Comparison of ENCODE assay signal across 8 cellular contexts in the genomic region with DNA sequence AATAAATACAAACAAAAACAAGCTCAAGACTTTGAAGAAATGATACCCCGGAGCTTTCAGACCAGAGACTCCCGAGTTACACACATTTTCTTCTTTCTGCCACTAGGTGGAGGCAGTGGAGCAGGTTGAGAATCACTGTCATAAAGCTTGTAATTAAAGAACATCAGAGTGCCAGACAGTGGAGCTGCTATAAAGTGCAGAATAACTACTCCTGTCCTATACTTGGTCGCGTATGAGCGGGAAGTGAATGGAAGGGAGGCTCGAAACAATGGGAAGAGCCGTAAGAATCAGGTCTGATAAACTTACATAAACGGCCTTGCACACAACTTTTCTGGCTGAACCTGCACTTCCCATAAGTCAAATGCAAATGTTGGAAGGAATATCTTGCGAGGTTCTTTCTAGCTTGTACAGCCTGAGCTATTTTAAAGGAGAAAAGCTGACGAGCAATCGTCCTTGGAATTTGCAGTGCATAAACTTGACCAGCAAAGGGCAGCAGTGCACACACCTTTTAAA.
A peak's percentile ranks its signal among the peaks of the same experiment; 100 is the strongest.
DNase-seq lines count a peak whose midpoint lies in the region; ATAC-seq and TF ChIP-seq lines count a peak whose summit lies in the region.

No MANE protein-coding gene starts in this region.

- H3K27me3 Mint-ChIP-seq in CD4-positive, CD25-positive, alpha-beta regulatory T cell = peaks cover 34% of the 10 kb centered on the region
- H3K27me3 Mint-ChIP-seq in naive B cell = no peaks in the 10 kb centered on the region

- H3K4me1 Mint-ChIP-seq in CD4-positive, CD25-positive, alpha-beta regulatory T cell = no peaks in the 10 kb centered on the region
- peaks cover 16 to 46% (median 27%) of the 10 kb centered on the region in 3 donors for H3K4me1 Mint-ChIP-seq in naive B cell

- H3K9me3 ChIP-seq in CD4-positive, CD25-positive, alpha-beta regulatory T cell (ENCODE audit: control insufficient read depth in 2 of 2, low read length in 2 of 2) = no peaks in the 10 kb centered on the region

- H3K27me3 ChIP-seq in CD4-positive, CD25-positive, alpha-beta regulatory T cell (ENCODE audit: control insufficient read depth, insufficient read depth, low read length) = peaks cover 10% of the 10 kb centered on the region

- peak in 2 of 3 donors; percentile 40 to 62 for DNase-seq in CD4-positive, CD25-positive, alpha-beta regulatory T cell
- DNase-seq in NCI-H1048 (lab: John Stamatoyannopoulos, UW) = peak; percentile 47
- peak; percentile 3 for DNase-seq in T follicular helper cell (ENCODE audit: low read depth)
- peak; percentile 29 for DNase-seq in epithelial cell of proximal tubule (ENCODE audit: low read depth)
- peak; percentile 53 for DNase-seq in naive B cell

- H3K27ac ChIP-seq in CD4-positive, CD25-positive, alpha-beta regulatory T cell (ENCODE audit: insufficient read depth, low read length, poor library complexity, severe bottlenecking) = no peak overlapping the region

- H3K27ac Mint-ChIP-seq in CD4-positive, CD25-positive, alpha-beta regulatory T cell = no peak overlapping the region
- peak overlapping the region; percentile 76 to 96 (median 91) for H3K27ac Mint-ChIP-seq in naive B cell

- H3K4me3 Mint-ChIP-seq in CD4-positive, CD25-positive, alpha-beta regulatory T cell = no peak overlapping the region
- H3K4me3 Mint-ChIP-seq in naive B cell = peak overlapping the region; percentile 67 to 90 (median 76)

- ATAC-seq in CD4-positive, CD25-positive, alpha-beta regulatory T cell (ENCODE audit: low read depth in 2 of 2) = peak; percentile 53 to 58
- peak; percentile 41 for ATAC-seq in GM19324 (IDR thresholded peaks at IDR 0.05; ENCODE audit: low FRiP score, unreplicated experiment)
- ATAC-seq in naive B cell (ENCODE audit: low read depth in 2 of 2) = peak; percentile 70 to 75
- no peak for ATAC-seq in HG03469 (IDR thresholded peaks at IDR 0.05; ENCODE audit: unreplicated experiment)
- ATAC-seq in GM21717 (IDR thresholded peaks at IDR 0.05; ENCODE audit: unreplicated experiment) = no peak

- no peaks in the 10 kb centered on the region for H3K36me3 Mint-ChIP-seq in CD4-positive, CD25-positive, alpha-beta regulatory T cell
- no peaks in the 10 kb centered on the region for H3K36me3 Mint-ChIP-seq in naive B cell

- no peak overlapping the region for H3K4me3 ChIP-seq in CD4-positive, CD25-positive, alpha-beta regulatory T cell (ENCODE audit: low read depth, low read length)
- peak overlapping the region; percentile 7 for H3K4me3 ChIP-seq in epithelial cell of proximal tubule (ENCODE audit: low read depth, low read length)

- peaks cover 0 to 4% (median 0%) of the 10 kb centered on the region in 7 donors for H3K9me3 Mint-ChIP-seq in CD4-positive, CD25-positive, alpha-beta regulatory T cell
- H3K9me3 Mint-ChIP-seq in naive B cell = peaks cover 0 to 6% (median 0%) of the 10 kb centered on the region in 7 donors

- H3K4me1 ChIP-seq in CD4-positive, CD25-positive, alpha-beta regulatory T cell (ENCODE audit: control insufficient read depth, insufficient read depth, low read length, poor library complexity, severe bottlenecking) = no peaks in the 10 kb centered on the region

- no peaks in the 10 kb centered on the region for H3K36me3 ChIP-seq in CD4-positive, CD25-positive, alpha-beta regulatory T cell (ENCODE audit: control insufficient read depth, insufficient read depth, low read length)

- peak; percentile 84 for TF ChIP-seq CTCF in epithelial cell of proximal tubule (conservative IDR thresholded peaks at IDR 0.05; ENCODE audit: low read depth, low read length)

Comparison
In these comparisons a context has a peak if more than half of its experiments do, and no peak if none do; other contexts are left out.
1. ATAC-seq: peak in CD4-positive, CD25-positive, alpha-beta regulatory T cell (2 of 2), GM19324 (single experiment) and naive B cell (2 of 2); none in HG03469 (single experiment) and GM21717 (single experiment).
2. DNase-seq: peak in every context shown above with its lines; median percentile 53 in naive B cell; 51 in CD4-positive, CD25-positive, alpha-beta regulatory T cell; 47 in NCI-H1048; 29 in epithelial cell of proximal tubule; 3 in T follicular helper cell.
3. H3K27ac Mint-ChIP-seq: peak in naive B cell (6 of 6); none in CD4-positive, CD25-positive, alpha-beta regulatory T cell (0 of 3).
4. H3K4me3 Mint-ChIP-seq: peak in naive B cell (8 of 8); none in CD4-positive, CD25-positive, alpha-beta regulatory T cell (0 of 4).